In the genomic region with DNA sequence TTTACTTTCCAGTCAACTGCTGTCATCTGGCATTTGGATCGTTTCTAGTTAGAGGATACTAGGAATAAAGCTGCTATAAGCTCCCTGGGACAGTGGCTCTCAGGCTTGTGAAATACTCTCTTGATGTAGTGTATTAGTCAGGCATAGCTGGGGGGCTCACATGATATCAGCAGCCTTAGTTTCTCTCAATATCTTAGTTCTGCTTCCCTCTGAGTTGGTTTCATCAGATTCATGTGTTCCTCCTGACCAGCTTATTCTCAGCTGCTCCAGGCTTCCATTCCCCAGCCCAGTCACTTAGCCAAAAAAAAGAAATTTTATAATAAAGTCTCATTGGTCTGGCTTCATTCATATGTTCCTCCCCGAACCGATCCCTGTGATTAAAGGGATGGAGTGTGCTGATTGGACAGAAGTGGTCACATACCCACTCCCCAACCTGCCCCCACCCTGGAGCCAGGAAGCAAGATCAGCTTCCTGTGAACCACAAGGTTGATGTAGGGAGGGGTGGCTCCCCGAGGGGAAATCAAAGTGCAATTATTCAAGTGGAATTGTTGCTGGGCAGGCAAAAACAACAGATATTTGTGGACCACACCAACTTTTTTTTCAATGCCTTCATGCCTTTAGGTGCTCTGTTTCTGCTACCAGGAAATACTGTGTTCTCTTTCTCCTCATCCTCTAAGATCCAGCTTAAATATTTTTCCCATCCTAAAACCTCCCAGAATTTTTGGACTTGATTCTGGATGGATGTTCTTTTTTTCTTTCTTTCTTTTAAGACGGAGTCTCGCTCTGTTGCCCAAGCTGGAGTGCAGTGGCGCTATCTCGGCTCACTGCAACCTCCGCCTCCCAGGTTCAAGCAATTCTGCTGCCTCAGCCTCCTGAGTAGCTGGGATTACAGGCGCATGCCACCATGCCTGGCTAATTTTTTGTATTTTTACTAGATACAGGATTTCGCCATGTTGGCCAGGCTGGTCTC, we compare ENCODE assay signal across 7 cellular contexts. TPM values are rescaled to one million over a fixed set of nuclear protein-coding genes. Genes with fewer than 3 reads are reported as not detected.
DNase-seq lines count a peak whose midpoint lies in the region; ATAC-seq, FAIRE-seq and TF ChIP-seq lines count a peak whose summit lies in the region.

No MANE protein-coding gene starts in this region.

- H3K27ac ChIP-seq in sigmoid colon: peak overlapping the region in 3 of 4 donors; percentile 20 to 52 (median 28)

- intact Hi-C loops in left cardiac atrium (cut with DNase I) (no loop called here), sigmoid colon (cut with DNase I) (no loop called here)

- TF ChIP-seq CTCF in sigmoid colon (IDR thresholded peaks at IDR 0.05): no peak

- WGBS in sigmoid colon, 2 donors: 63 to 70% methylated on average over 11 of the region's 11 CpGs

- TF ChIP-seq EP300 in sigmoid colon (IDR thresholded peaks at IDR 0.05): no peak

- no peaks in the 10 kb centered on the region for H3K27me3 ChIP-seq in sigmoid colon

- ATAC-seq in left cardiac atrium: peak; percentile 79 to 93
- ATAC-seq in GM21717 (IDR thresholded peaks at IDR 0.05; ENCODE audit: unreplicated experiment): no peak

- DNase-seq in HT1080 (ENCODE audit: low read depth) (peak; percentile 66), T1000 (lab: John Stamatoyannopoulos, UW) (peak; percentile 76), left cardiac atrium (peak; percentile 75), sigmoid colon (peak; percentile 77), DMS 273 treated with DMSO at 0.1 percent for 48 hours (lab: John Stamatoyannopoulos, UW) (no peak), GM12892 (ENCODE audit: insufficient read length) (no peak)

- FAIRE-seq in GM12892 (lab: Jason Lieb, UNC): no peak

- TF ChIP-seq POLR2A in sigmoid colon (IDR thresholded peaks at IDR 0.05) (no peak), GM12892 (IDR thresholded peaks at IDR 0.05; ENCODE audit: low read depth, low read length) (no peak)

- H3K4me1 ChIP-seq in sigmoid colon: no peaks in the 10 kb centered on the region

- H3K9me3 ChIP-seq in sigmoid colon: no peaks in the 10 kb centered on the region

- H3K36me3 ChIP-seq in sigmoid colon: no peaks in the 10 kb centered on the region

- H3K4me3 ChIP-seq in sigmoid colon: no peak overlapping the region

RNA-seq across cellular contexts. Expression of a gene that starts 11.2 kb away (rescaled TPM):
- total RNA-seq in HT1080 (2014; rRNA removed; shearing (Covaris generic)): 27.1 and 41.7 TPM in 2 replicates
- polyA plus RNA-seq in HT1080 (2015; cell fraction: cytosol; rRNA removed): 42.3 and 52.9 TPM in 2 replicates
- 23.5 and 24.7 TPM in 2 replicates for polyA plus RNA-seq in HT1080 (2015; cell fraction: nucleus; rRNA removed)
- 10 to 100 TPM; 24.1 to 32.6 TPM for total RNA-seq in left cardiac atrium
- total RNA-seq in sigmoid colon: 10 to 100 TPM; 17.4 to 33.4 (median 21.5) TPM
- 10 to 100 TPM; 17.1 to 46.0 (median 17.4) TPM for polyA plus RNA-seq in sigmoid colon
- polyA plus RNA-seq in GM12892 (2012; ENCODE audit: missing spikeins): 19.3 TPM

Comparison
In these comparisons a context has a peak if more than half of its experiments do, and no peak if none do; other contexts are left out.
1. DNase-seq: peak in HT1080 (single experiment), T1000 (single experiment), left cardiac atrium (single experiment) and sigmoid colon (single experiment); none in DMS 273 treated with DMSO at 0.1 percent for 48 hours (single experiment) and GM12892 (single experiment).